In genomic region chr18:3456686-3457069, GRCh38 we compare ENCODE assay signal across 11 cellular contexts. TPM values are rescaled to one million over a fixed set of nuclear protein-coding genes. Genes with fewer than 3 reads are reported as not detected.
DNase-seq lines count a peak whose midpoint lies in the region; FAIRE-seq and TF ChIP-seq lines count a peak whose summit lies in the region.
"Had no signal": no experiment of that assay in that cellular context is flagged by ENCODE, and none has a peak within 500 bp of the region (broad histone marks: within the 10 kb centered on the region; RNA-seq: fewer than 3 reads in every experiment).

No MANE protein-coding gene starts in this region.

- no peak overlapping the region for H2BK15ac ChIP-seq in H1 (ENCODE audit: low read length)

- peaks cover 7% of the 10 kb centered on the region; the same call in 1 of the 2 replicates for H3K23me2 ChIP-seq in H1 (ENCODE audit: low read depth, low read length)

- BruUV-seq in Calu3 (replicated peaks; lab: Mats Ljungman, UMichigan): no TSS peak
- no TSS peak for BruUV-seq in OCI-LY7 (replicated peaks; lab: Mats Ljungman, UMichigan)

- H3K4me1 ChIP-seq in H1 (replicated peaks in 1 of 4; ENCODE audit: control insufficient read depth in 3 of 4, insufficient read depth in 4 of 4, low read length in 3 of 4) (peaks cover 11 to 25% (median 23%) of the 10 kb centered on the region in 4 experiments; a peak in 6 of 7 replicates), muscle layer of duodenum (ENCODE audit: control insufficient read depth in 1 of 2, insufficient read depth in 2 of 2, low read length in 2 of 2) (peaks cover 22 to 24% of the 10 kb centered on the region in 2 donors), tibial nerve (peaks cover 0 to 60% (median 35%) of the 10 kb centered on the region in 4 donors), OCI-LY7 (ENCODE audit: insufficient read depth, low read length, poor library complexity, severe bottlenecking) (peaks cover 48% of the 10 kb centered on the region)

- no peak for FAIRE-seq in H1 (lab: Jason Lieb, UNC)

- no peak overlapping the region for H3K14ac ChIP-seq in H1 (ENCODE audit: insufficient read length)

- TF ChIP-seq POLR2A in H1 (IDR thresholded peaks at IDR 0.05; ENCODE audit: control extremely low read depth in 1 of 2, low read depth in 2 of 2, low read length in 2 of 2): no peak
- TF ChIP-seq POLR2A in tibial nerve (IDR thresholded peaks at IDR 0.05): no peak

- peak overlapping the region; percentile 98; the same call in 1 of the 2 replicates for H3K18ac ChIP-seq in H1 (ENCODE audit: extremely low read depth, low read length)

- H3K9me3 ChIP-seq in H1 (ENCODE audit: insufficient read depth in 2 of 2, low read depth in 1 of 2, low read length in 1 of 2) (no peaks in the 10 kb centered on the region), muscle layer of duodenum (ENCODE audit: control insufficient read depth in 1 of 2, low read length in 2 of 2) (peaks cover 0 to 7% of the 10 kb centered on the region in 2 donors), tibial nerve (peaks cover 0 to 11% (median 5%) of the 10 kb centered on the region in 4 donors), OCI-LY7 (ENCODE audit: low read length) (peaks cover 13% of the 10 kb centered on the region; the same call in 1 of the 2 replicates)
- H3K9me3 ChIP-seq: sigmoid colon had no signal

- H3K36me3 ChIP-seq in H1 (ENCODE audit: control insufficient read depth in 2 of 4, insufficient read depth in 4 of 4, low read length in 3 of 4): peaks cover 12 to 67% (median 38%) of the 10 kb centered on the region in 4 experiments
- peaks cover 24 to 35% of the 10 kb centered on the region in 2 donors for H3K36me3 ChIP-seq in muscle layer of duodenum (ENCODE audit: control insufficient read depth in 1 of 2, insufficient read depth in 2 of 2, low read length in 2 of 2)
- H3K36me3 ChIP-seq in tibial nerve: peaks cover 0 to 56% (median 0%) of the 10 kb centered on the region in 3 donors
- H3K36me3 ChIP-seq in OCI-LY7 (ENCODE audit: insufficient read depth, low read length): peaks cover 72% of the 10 kb centered on the region

- no peak overlapping the region for H2AFZ ChIP-seq in H1 (ENCODE audit: low read length)
- no peak overlapping the region for H2AFZ ChIP-seq in OCI-LY7 (ENCODE audit: low read length)

- H3K79me1 ChIP-seq in H1 (ENCODE audit: low read depth, low read length): no peaks in the 10 kb centered on the region; the same call in 1 of the 2 replicates

- H2BK20ac ChIP-seq in H1 (ENCODE audit: low read length): no peak overlapping the region

- H3K79me2 ChIP-seq in H1 (ENCODE audit: control insufficient read depth in 1 of 2, insufficient read depth in 2 of 2, low read length in 2 of 2): peaks cover 23 to 80% of the 10 kb centered on the region in 2 experiments
- peaks cover 86% of the 10 kb centered on the region for H3K79me2 ChIP-seq in OCI-LY7 (ENCODE audit: insufficient read depth, low read depth, low read length)

- POLR2A ChIA-PET in H1 (lab: Charles Lee; ENCODE audit: partially characterized antibody): interaction anchor here (6.2 to 8.2 kb wide), 2 partner anchors 10 to 146 kb away, joined by 58 to 68 read pairs; no protein-coding TSS in a partner anchor
- POLR2A ChIA-PET in OCI-LY7 (lab: Charles Lee): interaction anchor here (1.0 to 6.2 kb wide), 2 partner anchors 9 to 171 kb away, joined by 3 to 29 read pairs; no protein-coding TSS in a partner anchor

- H2BK12ac ChIP-seq in H1 (ENCODE audit: low read depth, low read length): no peak overlapping the region

- H3K4me3 ChIP-seq in H1 (ENCODE audit: extremely low read depth in 1 of 4, insufficient read depth in 2 of 4, low read depth in 3 of 4, low read length in 4 of 4) (peak overlapping the region in 1 of 4 experiments; percentile 99; a peak in 1 of 8 replicates), muscle layer of duodenum (ENCODE audit: low read depth in 1 of 2, low read length in 2 of 2) (no peak overlapping the region), tibial nerve (no peak overlapping the region), OCI-LY7 (ENCODE audit: low read depth, low read length, poor library complexity, severe bottlenecking) (no peak overlapping the region)
- H3K4me3 ChIP-seq: sigmoid colon had no signal

- peaks cover 0 to 8% of the 10 kb centered on the region in 2 experiments for H4K20me1 ChIP-seq in H1 (replicated peaks in 1 of 2; ENCODE audit: control insufficient read depth in 1 of 2, insufficient read depth in 2 of 2, low read length in 2 of 2)
- H4K20me1 ChIP-seq in OCI-LY7 (ENCODE audit: insufficient read depth, low read length): peaks cover 13% of the 10 kb centered on the region; the same call in 1 of the 2 replicates

- H3K4me3 Mint-ChIP-seq in Calu3 (ENCODE audit: low read depth, unreplicated experiment): peak overlapping the region; percentile 92
- H3K4me3 Mint-ChIP-seq: activated CD4-positive, alpha-beta T cell treated with anti-CD3 and anti-CD28 coated beads, Interleukin-2, amount 10 ng/mL, durations not matched to agents 24 days and 14 days had no signal

- H3K27me3 ChIP-seq in H1 (replicated peaks in 1 of 4; ENCODE audit: control insufficient read depth in 3 of 4, extremely low read depth in 1 of 4, insufficient read depth in 3 of 4, low read length in 3 of 4) (no peaks in the 10 kb centered on the region), muscle layer of duodenum (ENCODE audit: low read depth, low read length) (no peaks in the 10 kb centered on the region), tibial nerve (no peaks in the 10 kb centered on the region)
- H3K27me3 ChIP-seq: sigmoid colon had no signal

- TF ChIP-seq CTCF in Calu3 (IDR thresholded peaks at IDR 0.05; ENCODE audit: unreplicated experiment) (no peak), H1 (IDR thresholded peaks at IDR 0.05; ENCODE audit: control extremely low read depth in 1 of 3, insufficient read depth in 1 of 3, low read depth in 1 of 3, low read length in 3 of 3) (no peak), tibial nerve (IDR thresholded peaks at IDR 0.05) (no peak), OCI-LY7 (conservative IDR thresholded peaks at IDR 0.05; ENCODE audit: low read length) (no peak)

- H2AK5ac ChIP-seq in H1 (ENCODE audit: low read depth, low read length): no peak overlapping the region

- H3K27ac Mint-ChIP-seq in Calu3 (ENCODE audit: unreplicated experiment): peak overlapping the region; percentile 95

- H3K9ac ChIP-seq in H1 (replicated peaks in 1 of 4; ENCODE audit: extremely low read depth in 1 of 4, low read depth in 3 of 4, low read length in 3 of 4): no peak overlapping the region

- H2BK5ac ChIP-seq in H1 (ENCODE audit: low read depth, low read length): 0 out of 2 replicates have a peak overlapping the region, but pooled peaks have one; percentile 96

- 28% methylated on average over 1 of the region's 1 CpG; no CpG with 5 or more reads in 1 of the 2 experiments for WGBS in H1 (ENCODE audit: extremely low coverage in 1 of 2, insufficient coverage in 1 of 2, insufficient read length in 1 of 2, insufficient replicate concordance in 2 of 2, low coverage in 1 of 2, low lambda C conversion rate in 2 of 2, missing lambda C conversion rate in 1 of 2), 2 experiments
- 38 to 42% methylated on average over 1 of the region's 1 CpG for WGBS in tibial nerve, 2 donors

- no peak for TF ChIP-seq RAD21 in H1 (IDR thresholded peaks at IDR 0.05 in 1 of 2, conservative IDR thresholded peaks at IDR 0.05 in 1 of 2; ENCODE audit: low read depth in 2 of 2, low read length in 2 of 2)

- H4K5ac ChIP-seq in H1 (ENCODE audit: insufficient read length, low read depth, low read length): peak overlapping the region; percentile 82

- H3K4me2 ChIP-seq in H1 (ENCODE audit: insufficient read depth in 1 of 2, low read depth in 2 of 2, low read length in 2 of 2) (peak overlapping the region in 1 of 2 experiments; percentile 95; a peak in 1 of 4 replicates), OCI-LY7 (ENCODE audit: low read length) (no peak overlapping the region)

- H3K23ac ChIP-seq in H1 (ENCODE audit: insufficient read length): no peak overlapping the region

- no peak for TF ChIP-seq EP300 in H1 (IDR thresholded peaks at IDR 0.05; ENCODE audit: borderline replicate concordance in 1 of 2, low read depth in 2 of 2, low read length in 2 of 2)
- TF ChIP-seq EP300 in tibial nerve (IDR thresholded peaks at IDR 0.05): no peak

- peaks cover 38% of the 10 kb centered on the region for H3K4me1 Mint-ChIP-seq in Calu3 (ENCODE audit: low read depth, unreplicated experiment)

- H3K27ac ChIP-seq in H1 (ENCODE audit: low read depth, low read length) (no peak overlapping the region; the same call in 1 of the 2 replicates), muscle layer of duodenum (ENCODE audit: low read length) (peak overlapping the region; percentile 100), tibial nerve (peak overlapping the region in 2 of 4 donors; percentile 99), OCI-LY7 (ENCODE audit: low read depth, low read length, poor library complexity, severe bottlenecking) (no peak overlapping the region)

- H3K4ac ChIP-seq in H1 (replicated peaks; ENCODE audit: insufficient read length, low read depth, low read length): no peak overlapping the region

- DNase-seq in Calu3 (peak; percentile 48), NCI-H1092 treated with DMSO at 0.1 percent for 48 hours (lab: John Stamatoyannopoulos, UW) (peak; percentile 5), H1 (ENCODE audit: low read depth in 1 of 2, low spot score in 2 of 2) (no peak), tibial nerve (ENCODE audit: low spot score in 2 of 2) (no peak), GDM1 (lab: John Stamatoyannopoulos, UW) (no peak), OCI-LY7 (ENCODE audit: low spot score) (no peak), SK-N-DZ (ENCODE audit: low spot score) (no peak)
- DNase-seq: activated CD4-positive, alpha-beta T cell treated with anti-CD3 and anti-CD28 coated beads, Interleukin-2, amount 10 ng/mL, durations not matched to agents 24 days and 14 days; Karpas-422; sigmoid colon had no signal

- H3K36me3 Mint-ChIP-seq in Calu3 (ENCODE audit: insufficient read depth, unreplicated experiment): peaks cover 96% of the 10 kb centered on the region

- intact Hi-C loops in Calu3 (cut with micrococcal nuclease; ENCODE audit: unreplicated experiment) (loop anchor here (2.0 kb wide), 4 partner anchors 84 to 210 kb away; no protein-coding TSS in a partner anchor), OCI-LY7 (cut with micrococcal nuclease; ENCODE audit: unreplicated experiment) (no loop called here)

- H3K9me2 ChIP-seq in OCI-LY7 (ENCODE audit: insufficient read depth, low read length): no peaks in the 10 kb centered on the region

- no peak overlapping the region for H4K91ac ChIP-seq in H1 (replicated peaks; ENCODE audit: insufficient read length, low read length)

- no peaks in the 10 kb centered on the region for H3K27me3 Mint-ChIP-seq in Calu3 (ENCODE audit: unreplicated experiment)
- H3K27me3 Mint-ChIP-seq: activated CD4-positive, alpha-beta T cell treated with anti-CD3 and anti-CD28 coated beads, Interleukin-2, amount 10 ng/mL, durations not matched to agents 24 days and 14 days had no signal

- no peaks in the 10 kb centered on the region for H3K9me3 Mint-ChIP-seq in Calu3 (ENCODE audit: low read depth, unreplicated experiment)
- H3K9me3 Mint-ChIP-seq: activated CD4-positive, alpha-beta T cell treated with anti-CD3 and anti-CD28 coated beads, Interleukin-2, amount 10 ng/mL, durations not matched to agents 24 days and 14 days had no signal

- CTCF ChIA-PET in Calu3 (lab: Charles Lee) (interaction anchor here (1.1 to 3.7 kb wide), 4 partner anchors 45 to 209 kb away, joined by 3 to 24 read pairs (median 4); no protein-coding TSS in a partner anchor), H1 (lab: Charles Lee; ENCODE audit: partially characterized antibody) (interaction anchor here (0.9 to 6.7 kb wide), 10 partner anchors 11 to 210 kb away, joined by 3 to 56 read pairs (median 6); no protein-coding TSS in a partner anchor), OCI-LY7 (lab: Charles Lee; ENCODE audit: unreplicated experiment) (interaction anchor here (1.1 kb wide), 2 partner anchors 10 to 13 kb away, joined by 3 to 4 read pairs; no protein-coding TSS in a partner anchor)

- H3K56ac ChIP-seq in H1 (replicated peaks; ENCODE audit: insufficient read length, low read depth, low read length): no peak overlapping the region

- H4K8ac ChIP-seq in H1 (ENCODE audit: extremely low read depth, insufficient read depth, low read length): no peak overlapping the region

- H2BK120ac ChIP-seq in H1 (replicated peaks; ENCODE audit: low read depth, low read length): no peak overlapping the region

RNA-seq across cellular contexts. Expression of gene TGIF1, which starts 6.7 kb away (rescaled TPM):
- 129 and 139 TPM in 2 replicates for total RNA-seq in Calu3 (2022)
- 259 and 262 TPM in 2 replicates for total RNA-seq in H1 (2021; fragmentation: NEBNext Ultra II Directional; extraction: Animal tissue kit (Norgen Biotek cat#: 25700))
- 256 and 288 TPM in 2 replicates for polyA plus RNA-seq in H1 (2011; rRNA removed)
- 274 TPM for polyA plus RNA-seq in H1 (2011; cell fraction: cytosol; rRNA removed)
- 280 TPM for polyA plus RNA-seq in H1 (2011; cell fraction: nucleus; rRNA removed)
- polyA plus RNA-seq in H1 (2012, experiment 1 of 2): 212 to 243 TPM (median 229 TPM) in 4 replicates
- polyA plus RNA-seq in H1 (2012, experiment 2 of 2): 150 TPM
- 190 TPM for polyA plus RNA-seq in H1 (2013, experiment 1 of 2)
- polyA plus RNA-seq in H1 (2013, experiment 2 of 2): 187 TPM
- 288 and 445 TPM in 2 replicates for polyA minus RNA-seq in H1 (2011; rRNA and poly(A)+ RNA removed)
- polyA minus RNA-seq in H1 (2011; cell fraction: cytosol; rRNA and poly(A)+ RNA removed): 110 TPM
- 155 TPM for polyA minus RNA-seq in H1 (2011; cell fraction: nucleus; rRNA and poly(A)+ RNA removed)
- total RNA-seq in tibial nerve: 10 to 100 TPM; 59.2 to 86.1 (median 70.1) TPM
- total RNA-seq in OCI-LY7 (2014; rRNA removed; shearing (Covaris generic)): 61.5 and 69.0 TPM in 2 replicates
- 40.9 and 42.5 TPM in 2 replicates for total RNA-seq in OCI-LY7 (2022)
- polyA plus RNA-seq in SK-N-DZ (2014; cell fraction: cytosol; rRNA removed): 19.3 TPM in 2 replicates
- polyA plus RNA-seq in SK-N-DZ (2014; cell fraction: nucleus; rRNA removed): 20.4 and 30.6 TPM in 2 replicates

Comparison
In these comparisons a context has a peak if more than half of its experiments do, and no peak if none do; other contexts are left out.
1. DNase-seq: peak in Calu3 (single experiment) and NCI-H1092 treated with DMSO at 0.1 percent for 48 hours (single experiment); none in H1 (0 of 2), tibial nerve (0 of 2), GDM1 (single experiment), OCI-LY7 (single experiment) and SK-N-DZ (single experiment).